In genomic region chr6:130293800-130294199, GRCh38 we compare ENCODE assay signal across 8 cellular contexts.
DNase-seq lines count a peak whose midpoint lies in the region; ATAC-seq and TF ChIP-seq lines count a peak whose summit lies in the region.

No MANE protein-coding gene starts in this region.

- DNase-seq in EH (ENCODE audit: low read depth): peak; percentile 72
- peak; percentile 57 for DNase-seq in NB4 (ENCODE audit: low read depth)
- DNase-seq in activated T-helper 2 cell treated with anti-CD3 and anti-CD28 coated beads, Interferon-gamma antibody, Interleukin-2, Interleukin-4, amounts not matched to agents 10 μg/mL and 5 μg/mL and 100 μg/mL, durations not matched to agents 14 hours and 24 hours and 36 hours (ENCODE audit: low spot score): peak; percentile 20
- DNase-seq in inferior parietal cortex (ENCODE audit: extremely low spot score): peak; percentile 26
- peak; percentile 9 for DNase-seq in transverse colon
- DNase-seq in NCI-H2029 treated with DMSO at 0.1 percent for 48 hours (lab: John Stamatoyannopoulos, UW): no peak

- no peaks in the 10 kb centered on the region for H3K36me3 ChIP-seq in transverse colon

- TF ChIP-seq CTCF in NB4 (IDR thresholded peaks at IDR 0.05; ENCODE audit: low read depth, low read length) (peak; percentile 42), transverse colon (IDR thresholded peaks at IDR 0.05) (peak in 3 of 5 experiments; percentile 16 to 33 (median 28))

- no peaks in the 10 kb centered on the region for H3K27me3 ChIP-seq in transverse colon

- no peak for TF ChIP-seq POLR2A in NB4 (IDR thresholded peaks at IDR 0.05; ENCODE audit: extremely low read depth, insufficient read length)
- no peak for TF ChIP-seq POLR2A in transverse colon (IDR thresholded peaks at IDR 0.05)

- no peak for TF ChIP-seq EP300 in transverse colon (IDR thresholded peaks at IDR 0.05; ENCODE audit: low read depth)

- WGBS in transverse colon (ENCODE audit: low coverage in 1 of 2), 2 donors: 68 to 75% methylated on average over 2 to 3 of the region's 3 CpGs

- no peak overlapping the region for H3K27ac ChIP-seq in transverse colon

- no peaks in the 10 kb centered on the region for H3K4me1 ChIP-seq in transverse colon

- no peak overlapping the region for H3K4me3 Mint-ChIP-seq in activated T-helper 2 cell treated with anti-CD3 and anti-CD28 coated beads, Interferon-gamma antibody, Interleukin-2, Interleukin-4, amounts not matched to agents 10 μg/mL and 5 μg/mL and 100 μg/mL, durations not matched to agents 14 hours and 24 hours and 36 hours (ENCODE audit: low read depth)

- intact Hi-C loops in activated T-helper 2 cell treated with anti-CD3 and anti-CD28 coated beads, Interferon-gamma antibody, Interleukin-2, Interleukin-4, amounts not matched to agents 10 μg/mL and 5 μg/mL and 100 μg/mL, durations not matched to agents 14 hours and 24 hours and 36 hours (cut with micrococcal nuclease): loop anchor here (1.0 kb wide), 1 partner anchor 550 kb away; no protein-coding TSS in a partner anchor
- intact Hi-C loops in transverse colon (cut with DNase I; ENCODE audit: low total_unique reads): no loop called here

- peaks cover 0 to 3% of the 10 kb centered on the region in 2 donors for H3K9me3 ChIP-seq in transverse colon

- H3K27me3 Mint-ChIP-seq in activated T-helper 2 cell treated with anti-CD3 and anti-CD28 coated beads, Interferon-gamma antibody, Interleukin-2, Interleukin-4, amounts not matched to agents 10 μg/mL and 5 μg/mL and 100 μg/mL, durations not matched to agents 14 hours and 24 hours and 36 hours (ENCODE audit: low read depth): peaks cover 16% of the 10 kb centered on the region

- ATAC-seq in GM21717 (IDR thresholded peaks at IDR 0.05; ENCODE audit: unreplicated experiment) (peak; percentile 68), GM19328 (IDR thresholded peaks at IDR 0.05; ENCODE audit: unreplicated experiment) (no peak)

- H3K4me3 ChIP-seq in NB4 (ENCODE audit: low read depth, low read length) (no peak overlapping the region), transverse colon (no peak overlapping the region)

- H3K27ac Mint-ChIP-seq in activated T-helper 2 cell treated with anti-CD3 and anti-CD28 coated beads, Interferon-gamma antibody, Interleukin-2, Interleukin-4, amounts not matched to agents 10 μg/mL and 5 μg/mL and 100 μg/mL, durations not matched to agents 14 hours and 24 hours and 36 hours: no peak overlapping the region

- no peaks in the 10 kb centered on the region for H3K36me3 Mint-ChIP-seq in activated T-helper 2 cell treated with anti-CD3 and anti-CD28 coated beads, Interferon-gamma antibody, Interleukin-2, Interleukin-4, amounts not matched to agents 10 μg/mL and 5 μg/mL and 100 μg/mL, durations not matched to agents 14 hours and 24 hours and 36 hours (ENCODE audit: low read depth)

- in situ Hi-C loops in transverse colon (cut with MboI; ENCODE audit: low pct_ligation_motif_present in 1 of 4, low pct_unique_long_range_greater_than_20kb in 1 of 4, low sequenced_read_pairs in 3 of 4): no loop called here

- no peaks in the 10 kb centered on the region for H3K9me3 Mint-ChIP-seq in activated T-helper 2 cell treated with anti-CD3 and anti-CD28 coated beads, Interferon-gamma antibody, Interleukin-2, Interleukin-4, amounts not matched to agents 10 μg/mL and 5 μg/mL and 100 μg/mL, durations not matched to agents 14 hours and 24 hours and 36 hours

- no peaks in the 10 kb centered on the region for H3K4me1 Mint-ChIP-seq in activated T-helper 2 cell treated with anti-CD3 and anti-CD28 coated beads, Interferon-gamma antibody, Interleukin-2, Interleukin-4, amounts not matched to agents 10 μg/mL and 5 μg/mL and 100 μg/mL, durations not matched to agents 14 hours and 24 hours and 36 hours (ENCODE audit: low read depth)
